1 cellular context compared by ENCODE assay signal in the genomic region with DNA sequence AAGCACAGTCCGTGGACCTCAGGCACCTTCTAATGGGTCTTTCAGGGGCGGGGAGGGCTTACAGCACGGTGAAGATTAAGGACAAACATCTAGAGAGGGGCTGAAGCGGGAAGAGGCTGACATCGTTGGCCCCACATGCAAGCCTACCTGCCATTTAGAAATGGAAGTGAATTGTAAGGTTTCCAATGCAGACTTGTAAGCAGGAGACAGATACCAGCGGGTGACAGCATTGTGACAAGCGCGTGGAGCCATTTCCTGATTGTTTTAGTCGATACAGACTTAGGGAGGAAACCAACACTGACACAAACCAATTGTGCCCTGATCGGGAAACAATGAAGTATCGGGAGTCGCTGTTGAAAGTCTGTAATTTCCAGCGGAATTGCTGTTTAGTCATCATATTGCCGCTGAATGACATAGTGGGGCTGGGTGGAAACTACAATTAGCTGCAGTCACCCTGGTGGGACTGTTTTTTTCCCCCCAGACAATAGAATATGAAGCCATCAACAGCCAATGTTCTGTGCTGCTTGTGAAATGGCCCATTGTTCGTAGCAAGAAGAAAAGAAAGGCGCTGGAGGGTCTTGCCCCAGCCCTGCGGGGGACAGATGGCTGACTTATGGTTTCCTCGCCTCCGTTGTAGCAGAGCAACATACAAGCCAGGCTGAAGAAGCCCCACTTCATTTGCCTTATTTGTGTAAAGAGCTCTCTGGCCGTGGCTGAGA.
TF ChIP-seq lines count a peak whose summit lies in the region.

No MANE protein-coding gene starts in this region.

TF ChIP-seq in H1, 55 proteins besides CTCF, POLR2A, EP300 and RAD21:
- TF ChIP-seq RNF2 (IDR thresholded peaks at IDR 0.05; ENCODE audit: borderline replicate concordance, low read depth, low read length, missing control alignments, poor library complexity, severe bottlenecking) (no peak), TCF12 (IDR thresholded peaks at IDR 0.05; ENCODE audit: low read depth, low read length) (no peak), NANOG (IDR thresholded peaks at IDR 0.05; ENCODE audit: insufficient read depth, low read depth, low read length, poor library complexity, severe bottlenecking) (no peak), CHD2 (IDR thresholded peaks at IDR 0.05; ENCODE audit: low read length) (no peak), SP4 (IDR thresholded peaks at IDR 0.05; ENCODE audit: low read length) (no peak)
- TF ChIP-seq, protein P1, sequence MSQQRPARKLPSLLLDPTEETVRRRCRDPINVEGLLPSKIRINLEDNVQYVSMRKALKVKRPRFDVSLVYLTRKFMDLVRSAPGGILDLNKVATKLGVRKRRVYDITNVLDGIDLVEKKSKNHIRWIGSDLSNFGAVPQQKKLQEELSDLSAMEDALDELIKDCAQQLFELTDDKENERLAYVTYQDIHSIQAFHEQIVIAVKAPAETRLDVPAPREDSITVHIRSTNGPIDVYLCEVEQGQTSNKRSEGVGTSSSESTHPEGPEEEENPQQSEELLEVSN (IDR thresholded peaks at IDR 0.05), result no peak
- TF ChIP-seq, protein P2, sequence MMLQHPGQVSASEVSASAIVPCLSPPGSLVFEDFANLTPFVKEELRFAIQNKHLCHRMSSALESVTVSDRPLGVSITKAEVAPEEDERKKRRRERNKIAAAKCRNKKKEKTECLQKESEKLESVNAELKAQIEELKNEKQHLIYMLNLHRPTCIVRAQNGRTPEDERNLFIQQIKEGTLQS (IDR thresholded peaks at IDR 0.05; ENCODE audit: insufficient read depth, low read depth, low read length), result no peak
